ENCODE assay signal across 15 cellular contexts in the genomic region with DNA sequence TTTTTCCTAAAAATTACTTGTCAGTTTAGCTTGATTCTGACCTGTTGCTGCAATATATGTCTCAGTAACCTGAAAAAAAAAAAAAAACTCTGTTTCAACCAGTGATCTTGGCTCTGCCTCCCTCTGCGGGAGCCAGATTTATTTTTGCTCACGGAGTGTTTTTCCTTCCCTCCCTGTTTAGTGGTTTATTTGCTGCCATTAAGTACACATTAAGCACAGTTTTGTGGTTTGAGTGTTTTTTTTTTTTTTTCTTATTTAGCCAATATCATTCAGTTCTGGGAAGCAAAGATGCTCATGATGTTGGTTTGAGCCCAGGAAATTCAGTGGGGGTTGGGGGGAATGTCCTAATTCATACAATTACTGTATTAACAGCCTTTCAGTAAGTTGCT.
DNase-seq lines count a peak whose midpoint lies in the region; ATAC-seq and TF ChIP-seq lines count a peak whose summit lies in the region.
"Had no signal": no experiment of that assay in that cellular context is flagged by ENCODE, and none has a peak within 500 bp of the region (broad histone marks: within the 10 kb centered on the region; RNA-seq: fewer than 3 reads in every experiment).

No MANE protein-coding gene starts in this region.

- ATAC-seq in HG02610 (IDR thresholded peaks at IDR 0.05; ENCODE audit: unreplicated experiment) (no peak), GM21786 (IDR thresholded peaks at IDR 0.05; ENCODE audit: unreplicated experiment) (no peak)

- peaks cover 3 to 7% (median 6%) of the 10 kb centered on the region in 4 donors for H3K4me1 ChIP-seq in esophagus muscularis mucosa

- peak overlapping the region; percentile 69 for H3K27ac Mint-ChIP-seq in mesothelial cell of epicardium
- H3K27ac Mint-ChIP-seq: activated CD4-positive, alpha-beta memory T cell treated with anti-CD3 and anti-CD28 coated beads for 36 hours; CD8-positive, alpha-beta memory T cell had no signal

- TF ChIP-seq EP300 in esophagus muscularis mucosa (IDR thresholded peaks at IDR 0.05) = no peak

- H3K4me3 ChIP-seq in LNCaP clone FGC (ENCODE audit: low read depth, low read length) (no peak overlapping the region), esophagus muscularis mucosa (no peak overlapping the region)
- H3K4me3 ChIP-seq: skin epidermis had no signal

- no peak overlapping the region for H3K4me3 Mint-ChIP-seq in mesothelial cell of epicardium
- H3K4me3 Mint-ChIP-seq: activated CD4-positive, alpha-beta memory T cell treated with anti-CD3 and anti-CD28 coated beads for 36 hours; CD8-positive, alpha-beta memory T cell had no signal

- H3K9me3 ChIP-seq in esophagus muscularis mucosa = peaks cover 0 to 1% (median 0%) of the 10 kb centered on the region in 4 donors

- H3K36me3 Mint-ChIP-seq in mesothelial cell of epicardium = no peaks in the 10 kb centered on the region
- H3K36me3 Mint-ChIP-seq: activated CD4-positive, alpha-beta memory T cell treated with anti-CD3 and anti-CD28 coated beads for 36 hours; CD8-positive, alpha-beta memory T cell had no signal

- intact Hi-C loops in esophagus muscularis mucosa (cut with DNase I) = no loop called here

- WGBS in esophagus muscularis mucosa = 12% methylated on average over 2 of the region's 2 CpGs

- no peak for TF ChIP-seq POLR2A in esophagus muscularis mucosa (IDR thresholded peaks at IDR 0.05; ENCODE audit: low read depth)

- TF ChIP-seq CTCF in LNCaP clone FGC (IDR thresholded peaks at IDR 0.05; ENCODE audit: control insufficient read depth, extremely low read depth, insufficient read depth) (no peak), esophagus muscularis mucosa (IDR thresholded peaks at IDR 0.05) (no peak), mesothelial cell of epicardium (IDR thresholded peaks at IDR 0.05; ENCODE audit: unreplicated experiment) (no peak)

- no peaks in the 10 kb centered on the region for H3K27me3 ChIP-seq in esophagus muscularis mucosa

- H3K9me3 Mint-ChIP-seq in mesothelial cell of epicardium = no peaks in the 10 kb centered on the region
- H3K9me3 Mint-ChIP-seq: activated CD4-positive, alpha-beta memory T cell treated with anti-CD3 and anti-CD28 coated beads for 36 hours; CD8-positive, alpha-beta memory T cell had no signal

- DNase-seq in A172 (ENCODE audit: low spot score) = peak; percentile 4
- peak; percentile 8 for DNase-seq in LNCaP clone FGC (ENCODE audit: low read depth)
- peak; percentile 12 for DNase-seq in esophagus muscularis mucosa (ENCODE audit: extremely low spot score)
- no peak for DNase-seq in mesothelial cell of epicardium (ENCODE audit: low spot score in 2 of 2, unreplicated experiment in 2 of 2)
- no peak for DNase-seq in globus pallidus (ENCODE audit: low spot score)
- DNase-seq in LoVo (ENCODE audit: low spot score) = no peak
- DNase-seq: activated CD4-positive, alpha-beta memory T cell treated with anti-CD3 and anti-CD28 coated beads for 36 hours; CD8-positive, alpha-beta memory T cell; cortex of kidney; Karpas-422; mammary epithelial cell; stimulated activated naive CD4-positive, alpha-beta T cell treated with Interleukin-2 at 50 U/mL for 16 hours had no signal

- H3K36me3 ChIP-seq in esophagus muscularis mucosa = no peaks in the 10 kb centered on the region

- no peaks in the 10 kb centered on the region for H3K27me3 Mint-ChIP-seq in mesothelial cell of epicardium (ENCODE audit: low read depth)

- H3K27ac ChIP-seq in esophagus muscularis mucosa (replicated peaks in 1 of 4) = no peak overlapping the region

- H3K4me1 Mint-ChIP-seq in mesothelial cell of epicardium = peaks cover 52% of the 10 kb centered on the region
- H3K4me1 Mint-ChIP-seq: CD8-positive, alpha-beta memory T cell had no signal

Comparison
In these comparisons a context has a peak if more than half of its experiments do, and no peak if none do; other contexts are left out.
1. DNase-seq: peak in A172 (single experiment), LNCaP clone FGC (single experiment) and esophagus muscularis mucosa (single experiment); none in mesothelial cell of epicardium (0 of 2), globus pallidus (single experiment) and LoVo (single experiment).